Comparison of ENCODE assay signal across 17 cellular contexts in genomic region chr6:1594495-1595200, GRCh38.
"Had no signal": no experiment of that assay in that cellular context is flagged by ENCODE, and none has a peak within 500 bp of the region (broad histone marks: within the 10 kb centered on the region; RNA-seq: fewer than 3 reads in every experiment).

No MANE protein-coding gene starts in this region.

- H3K4me3 ChIP-seq: gastrocnemius medialis, heart right ventricle, left lung, ovary, tibial artery, vagina had no signal

- H3K9me3 ChIP-seq: gastrocnemius medialis, heart right ventricle, left lung, ovary, tibial artery, vagina had no signal

- ATAC-seq: gastrocnemius medialis, left lung had no signal

- H3K4me3 Mint-ChIP-seq: memory B cell, nephron progenitor cell had no signal

- H3K27ac ChIP-seq: epithelial cell of prostate, gastrocnemius medialis, heart right ventricle, left lung, ovary, tibial artery, vagina had no signal

- H3K27me3 ChIP-seq: ovary, vagina had no signal

- H3K27ac Mint-ChIP-seq: memory B cell, nephron progenitor cell had no signal

- H3K9me3 Mint-ChIP-seq: memory B cell, nephron progenitor cell had no signal

- H3K36me3 ChIP-seq: gastrocnemius medialis, heart right ventricle, left lung, ovary, tibial artery, vagina had no signal

- H3K4me1 ChIP-seq: vagina had no signal

- DNase-seq: activated CD4-positive, alpha-beta T cell treated with anti-CD3 and anti-CD28 coated beads, Interleukin-2, amount 50 U/mL, for 48 hours; activated CD4-positive, CD25-positive, alpha-beta regulatory T cell treated with anti-CD3 and anti-CD28 coated beads, Interleukin-2, amount 50 U/mL, for 72 hours; activated T-cell treated with anti-CD3 and anti-CD28 coated beads, Interleukin-2, amount 50 U/mL, for 48 hours; cortex of kidney; effector CD8-positive, alpha-beta T cell; gastrocnemius medialis; heart right ventricle; left lung; nephron progenitor cell; ovary; stimulated activated CD4-positive, alpha-beta T cell treated with anti-CD3 and anti-CD28 coated beads, Interleukin-15, amount 100 ng/mL, for 24 hours; stimulated activated CD4-positive, alpha-beta T cell treated with anti-CD3 and anti-CD28 coated beads, Interleukin-4, amount 100 ng/mL, for 24 hours; T-helper 9 cell had no signal

- H3K36me3 Mint-ChIP-seq: memory B cell had no signal
